In genomic region chr10:32373031-32373430, GRCh38 we compare ENCODE assay signal across 22 cellular contexts. TPM values are rescaled to one million over a fixed set of nuclear protein-coding genes. Genes with fewer than 3 reads are reported as not detected.
A peak's percentile ranks its signal among the peaks of the same experiment; 100 is the strongest.
DNase-seq lines count a peak whose midpoint lies in the region; ATAC-seq, FAIRE-seq and TF ChIP-seq lines count a peak whose summit lies in the region.
"Had no signal": no experiment of that assay in that cellular context is flagged by ENCODE, and none has a peak within 500 bp of the region (broad histone marks: within the 10 kb centered on the region; RNA-seq: fewer than 3 reads in every experiment).

No MANE protein-coding gene starts in this region.

- peaks cover 99% of the 10 kb centered on the region for H3K79me2 ChIP-seq in DND-41 (ENCODE audit: insufficient read depth, low read length)
- peaks cover 90% of the 10 kb centered on the region for H3K79me2 ChIP-seq in astrocyte (ENCODE audit: insufficient read depth, low read length)

- no peak overlapping the region for H3K4me3 ChIP-seq in DND-41 (ENCODE audit: low read depth in 1 of 2, low read length in 2 of 2)
- H3K4me3 ChIP-seq in astrocyte (ENCODE audit: insufficient read depth, low read depth, low read length) = no peak overlapping the region
- no peak overlapping the region for H3K4me3 ChIP-seq in left lung
- H3K4me3 ChIP-seq: MG63, Peyer's patch, SJCRH30 had no signal

- H4K20me1 ChIP-seq in DND-41 (ENCODE audit: insufficient read depth, low read length) (peaks cover 10% of the 10 kb centered on the region), astrocyte (ENCODE audit: insufficient read depth, low read length) (peaks cover 56% of the 10 kb centered on the region)

- no peak for TF ChIP-seq CTCF in DND-41 (IDR thresholded peaks at IDR 0.05; ENCODE audit: borderline replicate concordance, extremely low read depth, low read length, poor library complexity, severe bottlenecking)
- no peak for TF ChIP-seq CTCF in astrocyte (IDR thresholded peaks at IDR 0.05; ENCODE audit: insufficient read depth, low read depth, low read length)
- no peak for TF ChIP-seq CTCF in left lung (IDR thresholded peaks at IDR 0.05)

- H3K9me3 ChIP-seq in DND-41 (ENCODE audit: insufficient read depth, low read length, severe bottlenecking) = no peaks in the 10 kb centered on the region
- H3K9me3 ChIP-seq in astrocyte (ENCODE audit: insufficient read depth, low read depth, low read length) = no peaks in the 10 kb centered on the region
- H3K9me3 ChIP-seq in left lung = no peaks in the 10 kb centered on the region
- H3K9me3 ChIP-seq: BE2C, MG63, Peyer's patch, SJCRH30 had no signal

- peaks cover 55% of the 10 kb centered on the region for H3K4me1 Mint-ChIP-seq in activated naive CD8-positive, alpha-beta T cell (ENCODE audit: low read depth)
- H3K4me1 Mint-ChIP-seq in activated naive CD8-positive, alpha-beta T cell treated with anti-CD3 and anti-CD28 coated beads, Interleukin-2, amount 50 U/mL, for 24 hours = peaks cover 45% of the 10 kb centered on the region
- H3K4me1 Mint-ChIP-seq in astrocyte (ENCODE audit: low read depth, unreplicated experiment) = peaks cover 10% of the 10 kb centered on the region
- peaks cover 39% of the 10 kb centered on the region for H3K4me1 Mint-ChIP-seq in stimulated activated effector memory CD8-positive, alpha-beta T cell treated with anti-CD3 and anti-CD28 coated beads, Interleukin-12 subunit alpha, Interleukin-12 subunit beta, amount 100 ng/mL, for 72 hours
- peaks cover 39% of the 10 kb centered on the region for H3K4me1 Mint-ChIP-seq in activated T-helper 1 cell treated with anti-CD3 and anti-CD28 coated beads, Interleukin-12 subunit alpha, Interleukin-12 subunit beta, Interleukin-2, Interleukin-4 antibody, amounts not matched to agents 30 ng/mL and 10 ng/mL and 1 ng/mL, durations not matched to agents 14 hours and 24 hours and 36 hours (ENCODE audit: low read depth)

- H3K27me3 Mint-ChIP-seq in activated naive CD8-positive, alpha-beta T cell = no peaks in the 10 kb centered on the region
- no peaks in the 10 kb centered on the region for H3K27me3 Mint-ChIP-seq in activated naive CD8-positive, alpha-beta T cell treated with anti-CD3 and anti-CD28 coated beads, Interleukin-2, amount 50 U/mL, for 24 hours
- H3K27me3 Mint-ChIP-seq in astrocyte (ENCODE audit: low read depth, unreplicated experiment) = no peaks in the 10 kb centered on the region
- H3K27me3 Mint-ChIP-seq in activated T-helper 1 cell treated with anti-CD3 and anti-CD28 coated beads, Interleukin-12 subunit alpha, Interleukin-12 subunit beta, Interleukin-2, Interleukin-4 antibody, amounts not matched to agents 30 ng/mL and 10 ng/mL and 1 ng/mL, durations not matched to agents 14 hours and 24 hours and 36 hours (ENCODE audit: insufficient read depth) = no peaks in the 10 kb centered on the region

- no peaks in the 10 kb centered on the region for H3K9me3 Mint-ChIP-seq in activated naive CD8-positive, alpha-beta T cell (ENCODE audit: low read depth)
- H3K9me3 Mint-ChIP-seq in activated naive CD8-positive, alpha-beta T cell treated with anti-CD3 and anti-CD28 coated beads, Interleukin-2, amount 50 U/mL, for 24 hours = no peaks in the 10 kb centered on the region
- no peaks in the 10 kb centered on the region for H3K9me3 Mint-ChIP-seq in astrocyte (ENCODE audit: unreplicated experiment)
- no peaks in the 10 kb centered on the region for H3K9me3 Mint-ChIP-seq in stimulated activated effector memory CD8-positive, alpha-beta T cell treated with anti-CD3 and anti-CD28 coated beads, Interleukin-12 subunit alpha, Interleukin-12 subunit beta, amount 100 ng/mL, for 72 hours
- H3K9me3 Mint-ChIP-seq in activated T-helper 1 cell treated with anti-CD3 and anti-CD28 coated beads, Interleukin-12 subunit alpha, Interleukin-12 subunit beta, Interleukin-2, Interleukin-4 antibody, amounts not matched to agents 30 ng/mL and 10 ng/mL and 1 ng/mL, durations not matched to agents 14 hours and 24 hours and 36 hours = peaks cover 5% of the 10 kb centered on the region

- H3K4me3 Mint-ChIP-seq in activated naive CD8-positive, alpha-beta T cell = no peak overlapping the region
- no peak overlapping the region for H3K4me3 Mint-ChIP-seq in activated naive CD8-positive, alpha-beta T cell treated with anti-CD3 and anti-CD28 coated beads, Interleukin-2, amount 50 U/mL, for 24 hours
- H3K4me3 Mint-ChIP-seq in astrocyte (ENCODE audit: unreplicated experiment) = no peak overlapping the region
- H3K4me3 Mint-ChIP-seq in stimulated activated effector memory CD8-positive, alpha-beta T cell treated with anti-CD3 and anti-CD28 coated beads, Interleukin-12 subunit alpha, Interleukin-12 subunit beta, amount 100 ng/mL, for 72 hours = peak overlapping the region; percentile 33
- no peak overlapping the region for H3K4me3 Mint-ChIP-seq in activated T-helper 1 cell treated with anti-CD3 and anti-CD28 coated beads, Interleukin-12 subunit alpha, Interleukin-12 subunit beta, Interleukin-2, Interleukin-4 antibody, amounts not matched to agents 30 ng/mL and 10 ng/mL and 1 ng/mL, durations not matched to agents 14 hours and 24 hours and 36 hours

- FAIRE-seq in astrocyte (lab: Jason Lieb, UNC) = peak; percentile 26
- FAIRE-seq: G401.6, H1 had no signal

- H3K36me3 ChIP-seq in DND-41 (ENCODE audit: insufficient read depth, low read length) = peaks cover 10% of the 10 kb centered on the region; the same call in 1 of the 2 replicates
- no peaks in the 10 kb centered on the region for H3K36me3 ChIP-seq in astrocyte (ENCODE audit: insufficient read depth, low read length)
- no peaks in the 10 kb centered on the region for H3K36me3 ChIP-seq in left lung
- H3K36me3 ChIP-seq: BE2C, MG63, Peyer's patch had no signal

- peaks cover 33% of the 10 kb centered on the region for H3K4me1 ChIP-seq in DND-41 (ENCODE audit: insufficient read depth, low read length)
- H3K4me1 ChIP-seq in astrocyte (ENCODE audit: insufficient read depth, low read length) = peaks cover 2% of the 10 kb centered on the region
- H3K4me1 ChIP-seq in left lung = peaks cover 4 to 36% of the 10 kb centered on the region in 2 donors
- H3K4me1 ChIP-seq: BE2C, SJCRH30 had no signal

- H3K9ac ChIP-seq in DND-41 (ENCODE audit: low read depth, low read length) = no peak overlapping the region
- H3K9ac ChIP-seq in astrocyte (ENCODE audit: low read length) = no peak overlapping the region

- H2AFZ ChIP-seq in DND-41 (ENCODE audit: low read depth, low read length) (no peak overlapping the region), astrocyte (ENCODE audit: low read depth, low read length) (no peak overlapping the region)

- H3K27me3 ChIP-seq in DND-41 (ENCODE audit: insufficient read depth, low read length, poor library complexity) (no peaks in the 10 kb centered on the region), astrocyte (ENCODE audit: insufficient read depth, low read length) (no peaks in the 10 kb centered on the region), left lung (no peaks in the 10 kb centered on the region)
- H3K27me3 ChIP-seq: BE2C, MG63, Peyer's patch, SJCRH30 had no signal

- no peak for DNase-seq in activated naive CD8-positive, alpha-beta T cell treated with anti-CD3 and anti-CD28 coated beads, Interleukin-2, amount 50 U/mL, for 24 hours
- DNase-seq in DND-41 = no peak
- DNase-seq in astrocyte (ENCODE audit: low read depth) = no peak
- DNase-seq in stimulated activated effector memory CD8-positive, alpha-beta T cell treated with anti-CD3 and anti-CD28 coated beads, Interleukin-12 subunit alpha, Interleukin-12 subunit beta, amount 100 ng/mL, for 72 hours (ENCODE audit: low spot score in 2 of 2) = no peak
- DNase-seq in NOMO-1 treated with DMSO at 0.1 percent for 48 hours (lab: John Stamatoyannopoulos, UW; ENCODE audit: unreplicated experiment) = no peak
- no peak for DNase-seq in activated T-helper 1 cell treated with anti-CD3 and anti-CD28 coated beads, Interleukin-12 subunit alpha, Interleukin-12 subunit beta, Interleukin-2, Interleukin-4 antibody, amounts not matched to agents 30 ng/mL and 10 ng/mL and 1 ng/mL, durations not matched to agents 14 hours and 24 hours and 36 hours (ENCODE audit: low spot score)
- no peak for DNase-seq in left lung
- DNase-seq: BE2C; DMS153; Kasumi-1; MG63; NCI-H1417 treated with DMSO at 0.1 percent for 48 hours; NCI-H2029; NCI-H2227 treated with DMSO at 0.1 percent for 48 hours; NCI-H510A; NCI-H748 treated with DMSO at 0.1 percent for 48 hours; NK-92 treated with Interleukin-12 subunit alpha and Interleukin-12 subunit beta, amount 100 ng/mL, for 24 hours; SJCRH30 had no signal

- peak overlapping the region; percentile 17; the same call in 1 of the 2 replicates for H3K4me2 ChIP-seq in DND-41 (ENCODE audit: insufficient read depth, low read length)
- H3K4me2 ChIP-seq in astrocyte (ENCODE audit: low read length) = no peak overlapping the region

- intact Hi-C loops in activated T-helper 1 cell treated with anti-CD3 and anti-CD28 coated beads, Interleukin-12 subunit alpha, Interleukin-12 subunit beta, Interleukin-2, Interleukin-4 antibody, amounts not matched to agents 30 ng/mL and 10 ng/mL and 1 ng/mL, durations not matched to agents 14 hours and 24 hours and 36 hours (cut with micrococcal nuclease) = no loop called here
- intact Hi-C loops in left lung (cut with DNase I) = no loop called here

- no peak for ATAC-seq in activated naive CD8-positive, alpha-beta T cell treated with anti-CD3 and anti-CD28 coated beads, Interleukin-2, amount 50 U/mL, for 24 hours
- ATAC-seq in DND-41 (ENCODE audit: insufficient read depth, low read depth) = no peak
- ATAC-seq in stimulated activated effector memory CD8-positive, alpha-beta T cell treated with anti-CD3 and anti-CD28 coated beads, Interleukin-12 subunit alpha, Interleukin-12 subunit beta, amount 100 ng/mL, for 72 hours = no peak
- no peak for ATAC-seq in left lung

- H3K27ac ChIP-seq in DND-41 (ENCODE audit: low read length) = no peak overlapping the region
- H3K27ac ChIP-seq in astrocyte (ENCODE audit: low read depth, low read length) = no peak overlapping the region
- no peak overlapping the region for H3K27ac ChIP-seq in left lung
- H3K27ac ChIP-seq: SJCRH30 had no signal

- H3K36me3 Mint-ChIP-seq in activated naive CD8-positive, alpha-beta T cell = no peaks in the 10 kb centered on the region
- peaks cover 2% of the 10 kb centered on the region for H3K36me3 Mint-ChIP-seq in activated naive CD8-positive, alpha-beta T cell treated with anti-CD3 and anti-CD28 coated beads, Interleukin-2, amount 50 U/mL, for 24 hours (ENCODE audit: low read depth)
- peaks cover 14% of the 10 kb centered on the region for H3K36me3 Mint-ChIP-seq in astrocyte (ENCODE audit: low read depth, unreplicated experiment)
- H3K36me3 Mint-ChIP-seq in stimulated activated effector memory CD8-positive, alpha-beta T cell treated with anti-CD3 and anti-CD28 coated beads, Interleukin-12 subunit alpha, Interleukin-12 subunit beta, amount 100 ng/mL, for 72 hours = peaks cover 19% of the 10 kb centered on the region
- peaks cover 4% of the 10 kb centered on the region for H3K36me3 Mint-ChIP-seq in activated T-helper 1 cell treated with anti-CD3 and anti-CD28 coated beads, Interleukin-12 subunit alpha, Interleukin-12 subunit beta, Interleukin-2, Interleukin-4 antibody, amounts not matched to agents 30 ng/mL and 10 ng/mL and 1 ng/mL, durations not matched to agents 14 hours and 24 hours and 36 hours (ENCODE audit: low read depth)

- peak overlapping the region; percentile 82 for H3K27ac Mint-ChIP-seq in activated naive CD8-positive, alpha-beta T cell
- no peak overlapping the region for H3K27ac Mint-ChIP-seq in activated naive CD8-positive, alpha-beta T cell treated with anti-CD3 and anti-CD28 coated beads, Interleukin-2, amount 50 U/mL, for 24 hours
- no peak overlapping the region for H3K27ac Mint-ChIP-seq in astrocyte (ENCODE audit: unreplicated experiment)
- H3K27ac Mint-ChIP-seq in stimulated activated effector memory CD8-positive, alpha-beta T cell treated with anti-CD3 and anti-CD28 coated beads, Interleukin-12 subunit alpha, Interleukin-12 subunit beta, amount 100 ng/mL, for 72 hours = peak overlapping the region; percentile 53
- no peak overlapping the region for H3K27ac Mint-ChIP-seq in activated T-helper 1 cell treated with anti-CD3 and anti-CD28 coated beads, Interleukin-12 subunit alpha, Interleukin-12 subunit beta, Interleukin-2, Interleukin-4 antibody, amounts not matched to agents 30 ng/mL and 10 ng/mL and 1 ng/mL, durations not matched to agents 14 hours and 24 hours and 36 hours

RNA-seq across cellular contexts. Expression of gene EPC1, which starts 26.1 kb away (rescaled TPM):
- 25.7 and 26.3 TPM in 2 replicates for total RNA-seq in astrocyte
- total RNA-seq in activated T-helper 1 cell treated with anti-CD3 and anti-CD28 coated beads, Interleukin-12 subunit alpha, Interleukin-12 subunit beta, Interleukin-2, Interleukin-4 antibody, amounts not matched to agents 30 ng/mL and 10 ng/mL and 1 ng/mL, durations not matched to agents 14 hours and 24 hours and 36 hours = 36.5 and 37.8 TPM in 2 replicates
- 10 to 100 TPM; 27.0 to 40.1 TPM for total RNA-seq in left lung

Comparison
In these comparisons a context has a peak if more than half of its experiments do, and no peak if none do; other contexts are left out.
1. H3K27ac Mint-ChIP-seq: peak in activated naive CD8-positive, alpha-beta T cell (single experiment) and stimulated activated effector memory CD8-positive, alpha-beta T cell treated with anti-CD3 and anti-CD28 coated beads, Interleukin-12 subunit alpha, Interleukin-12 subunit beta, amount 100 ng/mL, for 72 hours (single experiment); none in activated naive CD8-positive, alpha-beta T cell treated with anti-CD3 and anti-CD28 coated beads, Interleukin-2, amount 50 U/mL, for 24 hours (single experiment), astrocyte (single experiment) and activated T-helper 1 cell treated with anti-CD3 and anti-CD28 coated beads, Interleukin-12 subunit alpha, Interleukin-12 subunit beta, Interleukin-2, Interleukin-4 antibody, amounts not matched to agents 30 ng/mL and 10 ng/mL and 1 ng/mL, durations not matched to agents 14 hours and 24 hours and 36 hours (single experiment).